Comparison of ENCODE assay signal across 19 cellular contexts in the genomic region with DNA sequence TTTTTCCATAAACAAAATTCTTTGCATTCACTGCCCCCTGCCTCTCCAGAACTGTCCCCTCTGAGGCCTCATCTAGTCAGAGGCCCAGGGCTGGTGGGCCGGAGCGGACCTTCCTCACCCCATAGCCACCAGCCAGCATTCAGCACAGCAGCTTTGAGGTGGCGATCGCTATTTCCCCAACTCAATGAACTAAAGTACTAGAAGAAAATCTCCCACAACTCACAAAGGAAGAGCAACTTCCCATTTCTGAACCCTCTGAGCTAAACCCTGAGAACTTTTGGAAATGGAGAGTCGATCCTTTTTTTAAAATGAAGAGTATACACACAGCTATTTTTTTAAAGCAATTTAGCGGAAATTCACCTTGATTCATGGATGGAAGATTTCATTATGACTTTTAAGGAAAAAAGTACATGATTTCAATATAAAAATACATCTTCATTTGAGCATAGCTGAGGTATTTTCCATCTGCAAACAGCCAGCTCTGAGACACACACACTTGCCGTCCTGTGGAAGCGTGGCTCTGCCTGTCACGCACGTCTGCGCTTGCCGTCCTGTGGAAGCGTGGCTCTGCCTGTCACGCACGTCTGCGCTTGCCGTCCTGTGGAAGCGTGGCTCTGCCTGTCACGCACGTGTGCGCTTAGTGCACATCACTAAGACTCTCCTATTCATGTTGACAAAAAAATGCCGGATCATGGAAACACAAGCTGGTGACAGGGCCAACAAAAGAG.
"Had no signal": no experiment of that assay in that cellular context is flagged by ENCODE, and none has a peak within 500 bp of the region (broad histone marks: within the 10 kb centered on the region; RNA-seq: fewer than 3 reads in every experiment).

No MANE protein-coding gene starts in this region.

- H3K4me1 ChIP-seq: tibial artery, uterus had no signal

- H3K27me3 Mint-ChIP-seq: activated CD4-positive, alpha-beta memory T cell treated with anti-CD3 and anti-CD28 coated beads, Interleukin-2, amount 10 ng/mL, durations not matched to agents 7 days and 5 days; activated naive CD8-positive, alpha-beta T cell treated with anti-CD3 and anti-CD28 coated beads for 36 hours; activated T-cell treated with anti-CD3 and anti-CD28 coated beads, Interleukin-2, amount 50 U/mL, for 24 hours had no signal

- FAIRE-seq: endothelial cell of umbilical vein had no signal

- H3K4me2 ChIP-seq: SK-N-SH had no signal

- H3K36me3 ChIP-seq: uterus had no signal

- DNase-seq: activated CD4-positive, alpha-beta memory T cell treated with anti-CD3 and anti-CD28 coated beads, Interleukin-2, amount 10 ng/mL, durations not matched to agents 7 days and 5 days; activated CD4-positive, alpha-beta T cell treated with anti-CD3 and anti-CD28 coated beads for 48 hours; activated naive CD8-positive, alpha-beta T cell treated with anti-CD3 and anti-CD28 coated beads for 36 hours; amniotic stem cell; dermis blood vessel endothelial cell; effector memory CD4-positive, alpha-beta T cell; esophagus squamous epithelium; mesendoderm; natural killer cell; retina; SK-N-SH; stimulated activated naive CD8-positive, alpha-beta T cell treated with anti-CD3 and anti-CD28 coated beads, Interleukin-15, Interleukin-2, amounts not matched to agents 100 U/mL and 50 U/mL, for 24 hours; substantia nigra had no signal

- H3K9me3 Mint-ChIP-seq: activated CD4-positive, alpha-beta memory T cell treated with anti-CD3 and anti-CD28 coated beads, Interleukin-2, amount 10 ng/mL, durations not matched to agents 7 days and 5 days; activated naive CD8-positive, alpha-beta T cell treated with anti-CD3 and anti-CD28 coated beads for 36 hours; activated T-cell treated with anti-CD3 and anti-CD28 coated beads, Interleukin-2, amount 50 U/mL, for 24 hours; activated T-helper 2 cell treated with anti-CD3 and anti-CD28 coated beads, Interferon-gamma antibody, Interleukin-2, Interleukin-4, amounts not matched to agents 10 μg/mL and 5 μg/mL and 100 μg/mL, durations not matched to agents 14 hours and 24 hours and 36 hours; natural killer cell; WTC11 had no signal

- H3K4me3 ChIP-seq: esophagus squamous epithelium, tibial artery, uterus had no signal

- ATAC-seq: natural killer cell; stimulated activated naive CD8-positive, alpha-beta T cell treated with anti-CD3 and anti-CD28 coated beads, Interleukin-15, Interleukin-2, amounts not matched to agents 100 U/mL and 50 U/mL, for 24 hours; WTC11 had no signal

- H3K9ac ChIP-seq: SK-N-SH had no signal

- H3K9me3 ChIP-seq: esophagus squamous epithelium, SK-N-SH, tibial artery, uterus had no signal

- H3K27ac ChIP-seq: esophagus squamous epithelium, tibial artery, uterus had no signal

- H3K27me3 ChIP-seq: esophagus squamous epithelium, tibial artery, uterus had no signal

- H3K4me3 Mint-ChIP-seq: activated CD4-positive, alpha-beta memory T cell treated with anti-CD3 and anti-CD28 coated beads, Interleukin-2, amount 10 ng/mL, durations not matched to agents 7 days and 5 days; activated naive CD8-positive, alpha-beta T cell treated with anti-CD3 and anti-CD28 coated beads for 36 hours; activated T-cell treated with anti-CD3 and anti-CD28 coated beads, Interleukin-2, amount 50 U/mL, for 24 hours; natural killer cell; WTC11 had no signal

- H3K27ac Mint-ChIP-seq: activated CD4-positive, alpha-beta memory T cell treated with anti-CD3 and anti-CD28 coated beads, Interleukin-2, amount 10 ng/mL, durations not matched to agents 7 days and 5 days; activated T-cell treated with anti-CD3 and anti-CD28 coated beads, Interleukin-2, amount 50 U/mL, for 24 hours; activated T-helper 2 cell treated with anti-CD3 and anti-CD28 coated beads, Interferon-gamma antibody, Interleukin-2, Interleukin-4, amounts not matched to agents 10 μg/mL and 5 μg/mL and 100 μg/mL, durations not matched to agents 14 hours and 24 hours and 36 hours; natural killer cell; WTC11 had no signal

- H3K4me1 Mint-ChIP-seq: activated CD4-positive, alpha-beta memory T cell treated with anti-CD3 and anti-CD28 coated beads, Interleukin-2, amount 10 ng/mL, durations not matched to agents 7 days and 5 days; activated naive CD8-positive, alpha-beta T cell treated with anti-CD3 and anti-CD28 coated beads for 36 hours; WTC11 had no signal
